ENCODE assay signal across 23 cellular contexts in the genomic region with DNA sequence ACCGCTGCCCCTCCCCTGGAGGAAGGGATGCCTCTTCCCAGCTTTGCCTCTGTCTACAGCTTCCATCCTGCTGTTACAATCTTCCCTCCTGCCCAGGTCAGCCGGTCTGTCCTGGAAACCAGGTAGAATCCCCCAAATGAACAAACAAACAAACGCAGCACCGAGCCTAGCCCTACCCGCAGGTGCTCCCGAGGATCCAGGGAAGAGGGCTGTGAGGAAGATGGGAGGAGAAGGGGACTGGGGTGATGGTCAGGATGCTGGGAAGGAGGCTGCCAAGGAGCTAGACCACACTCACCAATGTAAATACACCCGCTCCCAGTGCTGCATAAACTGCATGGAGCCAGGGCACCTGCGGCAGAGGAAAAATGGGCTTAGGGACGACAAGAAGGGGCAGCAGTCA. TPM values are rescaled to one million over a fixed set of nuclear protein-coding genes. Genes with fewer than 3 reads are reported as not detected.
"Had no signal": no experiment of that assay in that cellular context is flagged by ENCODE, and none has a peak within 500 bp of the region (broad histone marks: within the 10 kb centered on the region; RNA-seq: fewer than 3 reads in every experiment).

No MANE protein-coding gene starts in this region.

- H3K36me3 ChIP-seq: brain microvascular endothelial cell, cardiac muscle cell had no signal

- H3K4me1 Mint-ChIP-seq: activated B cell treated with CpG ODN at 0.5 μM for 24 hours; activated CD4-positive, alpha-beta T cell treated with anti-CD3 and anti-CD28 coated beads, Interleukin-2, amount 10 ng/mL, durations not matched to agents 24 days and 14 days; activated CD8-positive, alpha-beta memory T cell treated with anti-CD3 and anti-CD28 coated beads, Interleukin-2, amount 10 ng/mL, durations not matched to agents 7 days and 5 days; activated naive CD4-positive, alpha-beta T cell treated with anti-CD3 and anti-CD28 coated beads, Interleukin-2, amount 10 ng/mL, durations not matched to agents 7 days and 5 days; activated naive CD8-positive, alpha-beta T cell treated with anti-CD3 and anti-CD28 coated beads for 36 hours; T-cell had no signal

- FAIRE-seq: TTC549 had no signal

- H3K4me3 ChIP-seq: cardiac muscle cell had no signal

- H3K36me3 Mint-ChIP-seq: activated CD8-positive, alpha-beta memory T cell treated with anti-CD3 and anti-CD28 coated beads, Interleukin-2, amount 10 ng/mL, durations not matched to agents 7 days and 5 days; activated naive CD4-positive, alpha-beta T cell treated with anti-CD3 and anti-CD28 coated beads, Interleukin-2, amount 10 ng/mL, durations not matched to agents 7 days and 5 days; activated naive CD8-positive, alpha-beta T cell treated with anti-CD3 and anti-CD28 coated beads for 36 hours; T-cell had no signal

- H3K27ac ChIP-seq: brain microvascular endothelial cell, cardiac muscle cell had no signal

- H3K27me3 ChIP-seq: cardiac muscle cell had no signal

- H3K27ac Mint-ChIP-seq: activated B cell treated with CpG ODN at 0.5 μM for 24 hours; activated CD4-positive, alpha-beta T cell treated with anti-CD3 and anti-CD28 coated beads, Interleukin-2, amount 10 ng/mL, durations not matched to agents 24 days and 14 days; activated CD8-positive, alpha-beta memory T cell treated with anti-CD3 and anti-CD28 coated beads, Interleukin-2, amount 10 ng/mL, durations not matched to agents 7 days and 5 days; activated naive CD4-positive, alpha-beta T cell treated with anti-CD3 and anti-CD28 coated beads, Interleukin-2, amount 10 ng/mL, durations not matched to agents 7 days and 5 days; activated naive CD8-positive, alpha-beta T cell treated with anti-CD3 and anti-CD28 coated beads for 36 hours; activated T-helper 2 cell treated with anti-CD3 and anti-CD28 coated beads, Interferon-gamma antibody, Interleukin-2, Interleukin-4, amounts not matched to agents 10 μg/mL and 5 μg/mL and 100 μg/mL, durations not matched to agents 14 hours and 24 hours and 36 hours; T-cell had no signal

- DNase-seq: activated B cell treated with CpG ODN at 0.5 μM for 24 hours; activated CD4-positive, alpha-beta T cell treated with anti-CD3 and anti-CD28 coated beads for 1 hour; activated CD4-positive, alpha-beta T cell treated with anti-CD3 and anti-CD28 coated beads, Interleukin-2, amount 10 ng/mL, durations not matched to agents 24 days and 14 days; activated CD4-positive, alpha-beta T cell treated with anti-CD3 and anti-CD28 coated beads, Interleukin-2, amount 50 U/mL, for 48 hours; activated CD8-positive, alpha-beta memory T cell treated with anti-CD3 and anti-CD28 coated beads, Interleukin-2, amount 10 ng/mL, durations not matched to agents 7 days and 5 days; activated gamma-delta T cell treated with Interleukin-2 at 50 U/mL for 16 hours; activated naive CD4-positive, alpha-beta T cell treated with anti-CD3 and anti-CD28 coated beads, Interleukin-2, amount 10 ng/mL, durations not matched to agents 7 days and 5 days; activated naive CD8-positive, alpha-beta T cell treated with anti-CD3 and anti-CD28 coated beads for 36 hours; activated T-cell treated with anti-CD3 and anti-CD28 coated beads, Interleukin-2, amount 50 U/mL, for 4 hours; brain microvascular endothelial cell; MM.1S; NCI-H1105; NCI-H1436; NCI-H1694 treated with DMSO at 0.1 percent for 48 hours; NCI-H524 treated with DMSO at 0.1 percent for 48 hours; NCI-H82; SIG-M5; T-cell; T-helper 2 cell; T1000 had no signal

- H3K9me3 Mint-ChIP-seq: activated B cell treated with CpG ODN at 0.5 μM for 24 hours; activated CD4-positive, alpha-beta T cell treated with anti-CD3 and anti-CD28 coated beads, Interleukin-2, amount 10 ng/mL, durations not matched to agents 24 days and 14 days; activated naive CD4-positive, alpha-beta T cell treated with anti-CD3 and anti-CD28 coated beads, Interleukin-2, amount 10 ng/mL, durations not matched to agents 7 days and 5 days; activated naive CD8-positive, alpha-beta T cell treated with anti-CD3 and anti-CD28 coated beads for 36 hours; activated T-cell treated with anti-CD3 and anti-CD28 coated beads, Interleukin-2, amount 50 U/mL, for 4 hours; activated T-helper 2 cell treated with anti-CD3 and anti-CD28 coated beads, Interferon-gamma antibody, Interleukin-2, Interleukin-4, amounts not matched to agents 10 μg/mL and 5 μg/mL and 100 μg/mL, durations not matched to agents 14 hours and 24 hours and 36 hours; T-cell had no signal

- H3K4me3 Mint-ChIP-seq: activated B cell treated with CpG ODN at 0.5 μM for 24 hours; activated CD4-positive, alpha-beta T cell treated with anti-CD3 and anti-CD28 coated beads, Interleukin-2, amount 10 ng/mL, durations not matched to agents 24 days and 14 days; activated CD8-positive, alpha-beta memory T cell treated with anti-CD3 and anti-CD28 coated beads, Interleukin-2, amount 10 ng/mL, durations not matched to agents 7 days and 5 days; activated naive CD4-positive, alpha-beta T cell treated with anti-CD3 and anti-CD28 coated beads, Interleukin-2, amount 10 ng/mL, durations not matched to agents 7 days and 5 days; activated naive CD8-positive, alpha-beta T cell treated with anti-CD3 and anti-CD28 coated beads for 36 hours; activated T-cell treated with anti-CD3 and anti-CD28 coated beads, Interleukin-2, amount 50 U/mL, for 4 hours; T-cell had no signal

RNA-seq across cellular contexts. Expression of gene FAIM2, which starts 16.6 kb away (rescaled TPM):
- total RNA-seq: activated B cell treated with CpG ODN at 0.5 μM for 24 hours had no signal
